ENCODE assay signal across 1 cellular context in genomic region chr12:110281549-110282342, GRCh38.
TF ChIP-seq lines count a peak whose summit lies in the region.

No MANE protein-coding gene starts in this region.

TF ChIP-seq in K562, 482 proteins besides CTCF, POLR2A, EP300 and RAD21 (continued from another document and continues in another):
- TF ChIP-seq ZBTB11 (CRISPR knock-in tag; IDR thresholded peaks at IDR 0.05) (peak in 1 of 3 experiments; percentile 65; a peak in 1 of 6 replicates), JUNB (CRISPR knock-in tag; conservative IDR thresholded peaks at IDR 0.05) (no peak), KLF6 (CRISPR knock-in tag; IDR thresholded peaks at IDR 0.05; ENCODE audit: borderline replicate concordance) (no peak), ZBTB49 (CRISPR knock-in tag; IDR thresholded peaks at IDR 0.05; ENCODE audit: borderline replicate concordance) (no peak), ZNF583 (CRISPR knock-in tag; IDR thresholded peaks at IDR 0.05) (no peak), SNIP1 (IDR thresholded peaks at IDR 0.05; ENCODE audit: low read depth) (no peak), ZNF407 (IDR thresholded peaks at IDR 0.05; ENCODE audit: low read depth) (no peak), RB1 (IDR thresholded peaks at IDR 0.05; ENCODE audit: low read depth) (peak; percentile 37; the same call in 1 of the 2 replicates), ETS1 (conservative IDR thresholded peaks at IDR 0.05; ENCODE audit: control insufficient read depth, low read depth, low read length) (peak; percentile 63; the same call in 1 of the 2 replicates), RFX7 (CRISPR knock-in tag; IDR thresholded peaks at IDR 0.05) (no peak), ZNF197 (CRISPR knock-in tag; IDR thresholded peaks at IDR 0.05; ENCODE audit: low read depth) (0 out of 2 replicates have a peak, but pooled peaks have one; percentile 16), CBX8 (IDR thresholded peaks at IDR 0.05; ENCODE audit: borderline replicate concordance, extremely low read depth, low read depth, low read length, poor library complexity, severe bottlenecking) (no peak), RBFOX2 (IDR thresholded peaks at IDR 0.05; ENCODE audit: low read depth, low read length) (peak; percentile 91), BHLHE40 (IDR thresholded peaks at IDR 0.05; ENCODE audit: low read length) (peak; percentile 40), TBP (optimal IDR thresholded peaks at IDR 0.05; ENCODE audit: low read depth, low read length) (peak; percentile 17), THRB (CRISPR knock-in tag; conservative IDR thresholded peaks at IDR 0.05) (no peak), RUNX1 (IDR thresholded peaks at IDR 0.05; ENCODE audit: low read depth) (no peak), TCF7L2 (IDR thresholded peaks at IDR 0.05; ENCODE audit: low read depth, low read length) (no peak), PHF21A (IDR thresholded peaks at IDR 0.05; ENCODE audit: borderline replicate concordance, low read depth) (no peak), ZNF165 (CRISPR knock-in tag; IDR thresholded peaks at IDR 0.05; ENCODE audit: borderline replicate concordance) (no peak), SMARCA5 (IDR thresholded peaks at IDR 0.05) (no peak), CBFA2T3 (IDR thresholded peaks at IDR 0.05) (no peak), FIP1L1 (IDR thresholded peaks at IDR 0.05; ENCODE audit: low read depth, low read length, poor library complexity, severe bottlenecking) (peak; percentile 76), NR0B1 (IDR thresholded peaks at IDR 0.05; ENCODE audit: partially characterized antibody) (no peak), SRSF9 (IDR thresholded peaks at IDR 0.05; ENCODE audit: borderline replicate concordance, low read depth, low read length) (no peak), BCL6 (CRISPR knock-in tag; IDR thresholded peaks at IDR 0.05) (no peak), SMARCE1 (IDR thresholded peaks at IDR 0.05) (0 out of 2 replicates have a peak, but pooled peaks have one; percentile 46), MXI1 (IDR thresholded peaks at IDR 0.05; ENCODE audit: low read depth, low read length) (0 out of 2 replicates have a peak, but pooled peaks have one; percentile 11), ZNF143 (CRISPR knock-in tag; IDR thresholded peaks at IDR 0.05) (peak; percentile 47; the same call in 1 of the 2 replicates), TAF15 (IDR thresholded peaks at IDR 0.05; ENCODE audit: low read depth, low read length) (no peak), MYBL2 (IDR thresholded peaks at IDR 0.05; ENCODE audit: low read depth) (no peak), MYBL2 (CRISPR knock-in tag; IDR thresholded peaks at IDR 0.05; ENCODE audit: borderline replicate concordance) (no peak)
- TF ChIP-seq, protein P1, sequence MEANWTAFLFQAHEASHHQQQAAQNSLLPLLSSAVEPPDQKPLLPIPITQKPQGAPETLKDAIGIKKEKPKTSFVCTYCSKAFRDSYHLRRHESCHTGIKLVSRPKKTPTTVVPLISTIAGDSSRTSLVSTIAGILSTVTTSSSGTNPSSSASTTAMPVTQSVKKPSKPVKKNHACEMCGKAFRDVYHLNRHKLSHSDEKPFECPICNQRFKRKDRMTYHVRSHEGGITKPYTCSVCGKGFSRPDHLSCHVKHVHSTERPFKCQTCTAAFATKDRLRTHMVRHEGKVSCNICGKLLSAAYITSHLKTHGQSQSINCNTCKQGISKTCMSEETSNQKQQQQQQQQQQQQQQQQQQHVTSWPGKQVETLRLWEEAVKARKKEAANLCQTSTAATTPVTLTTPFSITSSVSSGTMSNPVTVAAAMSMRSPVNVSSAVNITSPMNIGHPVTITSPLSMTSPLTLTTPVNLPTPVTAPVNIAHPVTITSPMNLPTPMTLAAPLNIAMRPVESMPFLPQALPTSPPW (CRISPR knock-in tag; IDR thresholded peaks at IDR 0.05), result peak; percentile 6; the same call in 1 of the 2 replicates
- TF ChIP-seq, protein P2, sequence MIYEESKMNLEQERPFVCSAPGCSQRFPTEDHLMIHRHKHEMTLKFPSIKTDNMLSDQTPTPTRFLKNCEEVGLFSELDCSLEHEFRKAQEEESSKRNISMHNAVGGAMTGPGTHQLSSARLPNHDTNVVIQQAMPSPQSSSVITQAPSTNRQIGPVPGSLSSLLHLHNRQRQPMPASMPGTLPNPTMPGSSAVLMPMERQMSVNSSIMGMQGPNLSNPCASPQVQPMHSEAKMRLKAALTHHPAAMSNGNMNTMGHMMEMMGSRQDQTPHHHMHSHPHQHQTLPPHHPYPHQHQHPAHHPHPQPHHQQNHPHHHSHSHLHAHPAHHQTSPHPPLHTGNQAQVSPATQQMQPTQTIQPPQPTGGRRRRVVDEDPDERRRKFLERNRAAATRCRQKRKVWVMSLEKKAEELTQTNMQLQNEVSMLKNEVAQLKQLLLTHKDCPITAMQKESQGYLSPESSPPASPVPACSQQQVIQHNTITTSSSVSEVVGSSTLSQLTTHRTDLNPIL (CRISPR knock-in tag; IDR thresholded peaks at IDR 0.05), result no peak
- TF ChIP-seq, protein P3, sequence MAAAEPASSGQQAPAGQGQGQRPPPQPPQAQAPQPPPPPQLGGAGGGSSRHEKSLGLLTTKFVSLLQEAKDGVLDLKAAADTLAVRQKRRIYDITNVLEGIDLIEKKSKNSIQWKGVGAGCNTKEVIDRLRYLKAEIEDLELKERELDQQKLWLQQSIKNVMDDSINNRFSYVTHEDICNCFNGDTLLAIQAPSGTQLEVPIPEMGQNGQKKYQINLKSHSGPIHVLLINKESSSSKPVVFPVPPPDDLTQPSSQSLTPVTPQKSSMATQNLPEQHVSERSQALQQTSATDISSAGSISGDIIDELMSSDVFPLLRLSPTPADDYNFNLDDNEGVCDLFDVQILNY (CRISPR knock-in tag; IDR thresholded peaks at IDR 0.05), result no peak
